ENCODE assay signal across 22 cellular contexts in the genomic region with DNA sequence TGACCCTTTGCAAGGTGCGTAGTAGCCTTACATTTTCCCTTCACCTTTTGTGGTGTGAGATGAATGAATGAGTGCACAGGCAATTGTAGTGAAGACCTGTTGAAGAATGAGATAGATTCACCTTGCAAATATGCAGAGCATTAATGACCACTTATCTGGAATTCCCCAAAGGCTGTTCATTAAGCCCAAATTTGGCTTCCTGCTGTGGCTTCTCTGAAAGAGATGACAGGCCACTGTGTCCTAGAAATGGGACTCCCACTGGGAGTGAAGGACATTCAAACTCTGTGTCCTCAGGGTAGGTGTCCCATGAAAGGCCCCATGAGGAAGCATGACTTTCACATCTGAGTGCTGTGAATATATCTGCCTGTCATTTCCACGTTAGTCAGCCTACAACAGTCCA.
"Had no signal": no experiment of that assay in that cellular context is flagged by ENCODE, and none has a peak within 500 bp of the region (broad histone marks: within the 10 kb centered on the region; RNA-seq: fewer than 3 reads in every experiment).

No MANE protein-coding gene starts in this region.

- H3K27ac ChIP-seq: epithelial cell of prostate, foreskin keratinocyte, heart left ventricle, left lung, lower lobe of right lung, parathyroid adenoma, prostate gland, right lobe of liver, suprapubic skin, thyroid gland had no signal

- H3K4me1 Mint-ChIP-seq: memory B cell; naive B cell; nephron; stimulated activated effector memory CD8-positive, alpha-beta T cell treated with anti-CD3 and anti-CD28 coated beads, Interleukin-12 subunit alpha, Interleukin-12 subunit beta, amount 100 ng/mL, for 72 hours had no signal

- H3K27ac Mint-ChIP-seq: dendritic cell treated with granulocyte-macrophage colony-stimulating factor and Interleukin-4, amounts not matched to agents 40 ng/mL and 50 ng/mL, for 4 days; effector memory CD8-positive, alpha-beta T cell; memory B cell; naive B cell; nephron; stimulated activated effector memory CD8-positive, alpha-beta T cell treated with anti-CD3 and anti-CD28 coated beads, Interleukin-12 subunit alpha, Interleukin-12 subunit beta, amount 100 ng/mL, for 72 hours; type B pancreatic cell had no signal

- H3K79me2 ChIP-seq: parathyroid adenoma had no signal

- DNase-seq: effector memory CD8-positive, alpha-beta T cell; heart left ventricle; hippocampal formation; left lung; lower lobe of right lung; naive B cell; retina; right lobe of liver; stimulated activated CD4-positive, alpha-beta T cell treated with anti-CD3 and anti-CD28 coated beads, Interleukin-4, amount 100 ng/mL, for 1 hour; stimulated activated CD8-positive, alpha-beta memory T cell treated with anti-CD3 and anti-CD28 coated beads, Interleukin-4, amount 100 ng/mL, for 48 hours; stimulated activated naive CD8-positive, alpha-beta T cell treated with anti-CD3 and anti-CD28 coated beads, Interleukin-15, Interleukin-2, amounts not matched to agents 100 U/mL and 50 U/mL, for 24 hours; thyroid gland had no signal

- ATAC-seq: effector memory CD8-positive, alpha-beta T cell; foreskin keratinocyte; heart left ventricle; left lung; lower lobe of right lung; right lobe of liver; stimulated activated effector memory CD8-positive, alpha-beta T cell treated with anti-CD3 and anti-CD28 coated beads, Interleukin-12 subunit alpha, Interleukin-12 subunit beta, amount 100 ng/mL, for 72 hours; stimulated activated naive CD8-positive, alpha-beta T cell treated with anti-CD3 and anti-CD28 coated beads, Interleukin-15, Interleukin-2, amounts not matched to agents 100 U/mL and 50 U/mL, for 24 hours had no signal

- H3K9ac ChIP-seq: parathyroid adenoma had no signal

- H2AFZ ChIP-seq: parathyroid adenoma had no signal

- H3K4me1 ChIP-seq: foreskin keratinocyte, heart left ventricle, left lung, lower lobe of right lung, parathyroid adenoma, prostate gland, right lobe of liver, suprapubic skin, thyroid gland had no signal

- H3K36me3 Mint-ChIP-seq: memory B cell; naive B cell; stimulated activated effector memory CD8-positive, alpha-beta T cell treated with anti-CD3 and anti-CD28 coated beads, Interleukin-12 subunit alpha, Interleukin-12 subunit beta, amount 100 ng/mL, for 72 hours; type B pancreatic cell had no signal

- H3K9me3 ChIP-seq: prostate gland, right lobe of liver, suprapubic skin, thyroid gland had no signal

- H3K27me3 Mint-ChIP-seq: dendritic cell treated with granulocyte-macrophage colony-stimulating factor and Interleukin-4, amounts not matched to agents 40 ng/mL and 50 ng/mL, for 4 days; effector memory CD8-positive, alpha-beta T cell; memory B cell; naive B cell; type B pancreatic cell had no signal

- H3K27me3 ChIP-seq: foreskin keratinocyte, heart left ventricle, left lung, right lobe of liver, suprapubic skin, thyroid gland had no signal

- H3K36me3 ChIP-seq: heart left ventricle, left lung, lower lobe of right lung, prostate gland, right lobe of liver, suprapubic skin, thyroid gland had no signal

- H3K4me3 ChIP-seq: heart left ventricle, left lung, lower lobe of right lung, prostate gland, right lobe of liver, suprapubic skin, thyroid gland had no signal

- H3K4me3 Mint-ChIP-seq: dendritic cell treated with granulocyte-macrophage colony-stimulating factor and Interleukin-4, amounts not matched to agents 40 ng/mL and 50 ng/mL, for 4 days; effector memory CD8-positive, alpha-beta T cell; memory B cell; naive B cell; nephron; stimulated activated effector memory CD8-positive, alpha-beta T cell treated with anti-CD3 and anti-CD28 coated beads, Interleukin-12 subunit alpha, Interleukin-12 subunit beta, amount 100 ng/mL, for 72 hours; type B pancreatic cell had no signal
